27 cellular contexts compared by ENCODE assay signal in genomic region chr3:31294430-31295149, GRCh38.
DNase-seq lines count a peak whose midpoint lies in the region; ATAC-seq and TF ChIP-seq lines count a peak whose summit lies in the region.
"Had no signal": no experiment of that assay in that cellular context is flagged by ENCODE, and none has a peak within 500 bp of the region (broad histone marks: within the 10 kb centered on the region; RNA-seq: fewer than 3 reads in every experiment).

No MANE protein-coding gene starts in this region.

- H3K36me3 ChIP-seq in BLaER1, result no peaks in the 10 kb centered on the region
- H3K36me3 ChIP-seq in CD8-positive, alpha-beta memory T cell (ENCODE audit: insufficient read depth, low read length), result no peaks in the 10 kb centered on the region
- H3K36me3 ChIP-seq: left ventricle myocardium inferior, tibial artery had no signal

- H3K4me1 ChIP-seq in BLaER1, result peaks cover 26% of the 10 kb centered on the region
- H3K4me1 ChIP-seq in CD8-positive, alpha-beta memory T cell (ENCODE audit: insufficient read depth, low read length), result no peaks in the 10 kb centered on the region

- TF ChIP-seq CTCF in HFFc6 (IDR thresholded peaks at IDR 0.05) (no peak), fibroblast of pulmonary artery (IDR thresholded peaks at IDR 0.05; ENCODE audit: low read length, missing control alignments) (no peak)

- CTCF ChIA-PET in CD8-positive, alpha-beta memory T cell (lab: Charles Lee), result no interaction called here
- CTCF ChIA-PET in HEK293T (lab: Yijun Ruan, JAX), result no interaction called here

- peaks cover 17% of the 10 kb centered on the region for H3K9me3 ChIP-seq in BLaER1
- no peaks in the 10 kb centered on the region for H3K9me3 ChIP-seq in T-helper 17 cell (ENCODE audit: control insufficient read depth, low read length, poor library complexity, severe bottlenecking)
- H3K9me3 ChIP-seq in CD8-positive, alpha-beta memory T cell (ENCODE audit: low read length), result no peaks in the 10 kb centered on the region
- H3K9me3 ChIP-seq: tibial artery had no signal

- 0 out of 2 replicates have a peak overlapping the region, but pooled peaks have one; percentile 11 for H3K4me2 ChIP-seq in BLaER1
- H3K4me2 ChIP-seq: A549 had no signal

- DNase-seq in HFFc6 (peak; percentile 10), T-helper 17 cell (no peak), fibroblast of pulmonary artery (ENCODE audit: low read depth) (peak; percentile 29), HEK293T (ENCODE audit: extremely low spot score) (no peak)
- no peak for DNase-seq in CD8-positive, alpha-beta memory T cell
- DNase-seq: activated CD4-positive, alpha-beta T cell treated with anti-CD3 and anti-CD28 coated beads for 36 hours; activated gamma-delta T cell treated with Interleukin-2 at 50 U/mL for 16 hours; activated T-cell treated with anti-CD3 and anti-CD28 coated beads, Interleukin-2, amount 50 U/mL, for 24 hours; AML-193; cerebellar nuclear complex; GF-D8; HCEC 1CT; left ventricle myocardium inferior; naive thymus-derived CD4-positive, alpha-beta T cell; NCI-H1092 treated with DMSO at 0.1 percent for 48 hours; NCI-H2029 treated with DMSO at 0.1 percent for 48 hours; NCI-H2227 treated with DMSO at 0.1 percent for 48 hours; nucleus accumbens; stimulated activated CD8-positive, alpha-beta memory T cell treated with anti-CD3 and anti-CD28 coated beads, Interleukin-4, amount 100 ng/mL, for 48 hours; tibial artery had no signal

- H3K27me3 Mint-ChIP-seq in HFFc6 (ENCODE audit: insufficient read depth) (peaks cover 2% of the 10 kb centered on the region; the same call in 1 of the 2 replicates), T-helper 17 cell (no peaks in the 10 kb centered on the region)
- peaks cover 1 to 5% of the 10 kb centered on the region in 2 donors for H3K27me3 Mint-ChIP-seq in CD8-positive, alpha-beta memory T cell
- H3K27me3 Mint-ChIP-seq: activated CD4-positive, alpha-beta T cell treated with anti-CD3 and anti-CD28 coated beads for 36 hours; activated T-cell treated with anti-CD3 and anti-CD28 coated beads, Interleukin-2, amount 50 U/mL, for 24 hours; naive thymus-derived CD4-positive, alpha-beta T cell had no signal

- H3K27me3 ChIP-seq in BLaER1, result no peaks in the 10 kb centered on the region
- H3K27me3 ChIP-seq in CD8-positive, alpha-beta memory T cell (ENCODE audit: insufficient read depth, low read length, poor library complexity, severe bottlenecking), result no peaks in the 10 kb centered on the region
- H3K27me3 ChIP-seq: tibial artery had no signal

- H4K20me1 ChIP-seq in BLaER1, result no peaks in the 10 kb centered on the region

- no peak overlapping the region for H3K4me3 ChIP-seq in BLaER1
- H3K4me3 ChIP-seq in fibroblast of pulmonary artery (replicated peaks; ENCODE audit: low read depth, low read length), result no peak overlapping the region
- H3K4me3 ChIP-seq in CD8-positive, alpha-beta memory T cell (ENCODE audit: low read length), result no peak overlapping the region
- H3K4me3 ChIP-seq: A549, left ventricle myocardium inferior, SK-N-MC, tibial artery had no signal

- POLR2A ChIA-PET in CD8-positive, alpha-beta memory T cell (lab: Charles Lee), result no interaction called here
- POLR2A ChIA-PET in HEK293T (lab: Yijun Ruan, JAX), result no interaction called here

- H3K9ac ChIP-seq in BLaER1, result no peak overlapping the region

- no peak overlapping the region for H3K27ac ChIP-seq in BLaER1
- H3K27ac ChIP-seq in CD8-positive, alpha-beta memory T cell (ENCODE audit: low read depth, low read length), result no peak overlapping the region
- H3K27ac ChIP-seq: HL-60, left ventricle myocardium inferior, SK-N-MC, tibial artery had no signal

- no peaks in the 10 kb centered on the region for H3K9me3 Mint-ChIP-seq in HFFc6
- peaks cover 0 to 7% (median 0%) of the 10 kb centered on the region in 5 donors for H3K9me3 Mint-ChIP-seq in CD8-positive, alpha-beta memory T cell

- peak; percentile 57 for ATAC-seq in T-helper 17 cell
- ATAC-seq in GM19035 (IDR thresholded peaks at IDR 0.05; ENCODE audit: unreplicated experiment), result no peak
- no peak for ATAC-seq in HG03520 (IDR thresholded peaks at IDR 0.05; ENCODE audit: unreplicated experiment)
- ATAC-seq: A549; activated CD4-positive, alpha-beta T cell treated with anti-CD3 and anti-CD28 coated beads for 36 hours; naive thymus-derived CD4-positive, alpha-beta T cell had no signal

- peaks cover 25% of the 10 kb centered on the region for H3K4me1 Mint-ChIP-seq in HFFc6 (ENCODE audit: low read depth)
- peaks cover 23% of the 10 kb centered on the region for H3K4me1 Mint-ChIP-seq in T-helper 17 cell
- H3K4me1 Mint-ChIP-seq in CD8-positive, alpha-beta memory T cell, result peaks cover 5 to 13% (median 10%) of the 10 kb centered on the region in 3 donors

- H3K27ac Mint-ChIP-seq in HFFc6 (no peak overlapping the region), T-helper 17 cell (peak overlapping the region; percentile 8)
- peak overlapping the region in 1 of 8 donors; percentile 66 for H3K27ac Mint-ChIP-seq in CD8-positive, alpha-beta memory T cell
- H3K27ac Mint-ChIP-seq: activated CD4-positive, alpha-beta T cell treated with anti-CD3 and anti-CD28 coated beads for 36 hours; activated T-cell treated with anti-CD3 and anti-CD28 coated beads, Interleukin-2, amount 50 U/mL, for 24 hours; T-helper 1 cell treated with Interleukin-12 subunit alpha and Interleukin-12 subunit beta and Interleukin-4 antibody, amounts not matched to agents 30 μg/mL and 1 μg/mL, for 36 hours had no signal

- H3K36me3 Mint-ChIP-seq in HFFc6 (ENCODE audit: low read depth), result no peaks in the 10 kb centered on the region
- no peaks in the 10 kb centered on the region for H3K36me3 Mint-ChIP-seq in T-helper 17 cell (ENCODE audit: low read depth)
- peaks cover 0 to 18% (median 0%) of the 10 kb centered on the region in 3 donors for H3K36me3 Mint-ChIP-seq in CD8-positive, alpha-beta memory T cell

- no peak overlapping the region for H3K4me3 Mint-ChIP-seq in HFFc6
- H3K4me3 Mint-ChIP-seq in T-helper 17 cell, result no peak overlapping the region
- peak overlapping the region in 1 of 7 donors; percentile 40 for H3K4me3 Mint-ChIP-seq in CD8-positive, alpha-beta memory T cell
- H3K4me3 Mint-ChIP-seq: activated CD4-positive, alpha-beta T cell treated with anti-CD3 and anti-CD28 coated beads for 36 hours; activated T-cell treated with anti-CD3 and anti-CD28 coated beads, Interleukin-2, amount 50 U/mL, for 24 hours; naive thymus-derived CD4-positive, alpha-beta T cell; T-helper 1 cell treated with Interleukin-12 subunit alpha and Interleukin-12 subunit beta and Interleukin-4 antibody, amounts not matched to agents 30 μg/mL and 1 μg/mL, for 36 hours had no signal

TF ChIP-seq in HEK293T, 16 proteins besides CTCF, POLR2A, EP300 and RAD21:
- no peak for TF ChIP-seq TARDBP (IDR thresholded peaks at IDR 0.05)
- TF ChIP-seq ZNF384 (IDR thresholded peaks at IDR 0.05), result no peak
- no peak for TF ChIP-seq FOXA1 (IDR thresholded peaks at IDR 0.05)
- TF ChIP-seq SUZ12 (IDR thresholded peaks at IDR 0.05), result no peak
- TF ChIP-seq LEF1 (IDR thresholded peaks at IDR 0.05; ENCODE audit: borderline replicate concordance), result no peak
- no peak for TF ChIP-seq L3MBTL2 (conservative IDR thresholded peaks at IDR 0.05)
- no peak for TF ChIP-seq ELF4 (IDR thresholded peaks at IDR 0.05)
- TF ChIP-seq SP1 (IDR thresholded peaks at IDR 0.05), result no peak
TF ChIP-seq in HEK293T: peak in this region for 0.

Comparison
In these comparisons a context has a peak if more than half of its experiments do, and no peak if none do; other contexts are left out.
1. DNase-seq: peak in HFFc6 (single experiment) and fibroblast of pulmonary artery (single experiment); none in T-helper 17 cell (0 of 3), CD8-positive, alpha-beta memory T cell (0 of 5) and HEK293T (single experiment).